1 cellular context compared by ENCODE assay signal in the genomic region with DNA sequence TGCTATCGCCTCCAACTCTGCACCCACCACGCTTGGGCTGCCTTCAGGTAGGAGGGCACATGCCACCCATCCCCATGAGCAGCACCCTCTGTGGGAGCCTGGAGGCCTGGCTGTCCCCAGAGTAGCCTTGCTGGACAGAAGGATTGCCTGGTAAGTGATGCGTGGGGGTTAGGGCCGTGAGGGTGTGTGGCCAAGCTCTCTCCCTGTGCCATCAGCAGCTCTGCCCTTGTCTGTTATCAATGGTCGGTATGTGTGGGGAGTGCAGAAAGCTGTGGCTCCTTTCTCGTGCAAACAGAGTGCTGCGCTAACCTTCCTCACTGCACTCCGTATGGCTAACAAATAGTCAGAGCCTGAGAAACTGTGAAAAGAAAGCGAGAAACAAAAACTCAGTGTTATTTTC.
TF ChIP-seq lines count a peak whose summit lies in the region.

No MANE protein-coding gene starts in this region.

TF ChIP-seq in GM23338, 12 proteins besides CTCF, POLR2A, EP300 and RAD21 (continued from another document):
- TF ChIP-seq, protein P1, sequence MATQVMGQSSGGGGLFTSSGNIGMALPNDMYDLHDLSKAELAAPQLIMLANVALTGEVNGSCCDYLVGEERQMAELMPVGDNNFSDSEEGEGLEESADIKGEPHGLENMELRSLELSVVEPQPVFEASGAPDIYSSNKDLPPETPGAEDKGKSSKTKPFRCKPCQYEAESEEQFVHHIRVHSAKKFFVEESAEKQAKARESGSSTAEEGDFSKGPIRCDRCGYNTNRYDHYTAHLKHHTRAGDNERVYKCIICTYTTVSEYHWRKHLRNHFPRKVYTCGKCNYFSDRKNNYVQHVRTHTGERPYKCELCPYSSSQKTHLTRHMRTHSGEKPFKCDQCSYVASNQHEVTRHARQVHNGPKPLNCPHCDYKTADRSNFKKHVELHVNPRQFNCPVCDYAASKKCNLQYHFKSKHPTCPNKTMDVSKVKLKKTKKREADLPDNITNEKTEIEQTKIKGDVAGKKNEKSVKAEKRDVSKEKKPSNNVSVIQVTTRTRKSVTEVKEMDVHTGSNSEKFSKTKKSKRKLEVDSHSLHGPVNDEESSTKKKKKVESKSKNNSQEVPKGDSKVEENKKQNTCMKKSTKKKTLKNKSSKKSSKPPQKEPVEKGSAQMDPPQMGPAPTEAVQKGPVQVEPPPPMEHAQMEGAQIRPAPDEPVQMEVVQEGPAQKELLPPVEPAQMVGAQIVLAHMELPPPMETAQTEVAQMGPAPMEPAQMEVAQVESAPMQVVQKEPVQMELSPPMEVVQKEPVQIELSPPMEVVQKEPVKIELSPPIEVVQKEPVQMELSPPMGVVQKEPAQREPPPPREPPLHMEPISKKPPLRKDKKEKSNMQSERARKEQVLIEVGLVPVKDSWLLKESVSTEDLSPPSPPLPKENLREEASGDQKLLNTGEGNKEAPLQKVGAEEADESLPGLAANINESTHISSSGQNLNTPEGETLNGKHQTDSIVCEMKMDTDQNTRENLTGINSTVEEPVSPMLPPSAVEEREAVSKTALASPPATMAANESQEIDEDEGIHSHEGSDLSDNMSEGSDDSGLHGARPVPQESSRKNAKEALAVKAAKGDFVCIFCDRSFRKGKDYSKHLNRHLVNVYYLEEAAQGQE (IDR thresholded peaks at IDR 0.05; ENCODE audit: unreplicated experiment), result no peak
- TF ChIP-seq EZH2 (IDR thresholded peaks at IDR 0.05; ENCODE audit: low read depth, unreplicated experiment) (no peak), POLR2AphosphoS5 (IDR thresholded peaks at IDR 0.05; ENCODE audit: low read depth) (no peak), EZH2phosphoT487 (IDR thresholded peaks at IDR 0.05; ENCODE audit: unreplicated experiment) (no peak), NANOG (IDR thresholded peaks at IDR 0.05; ENCODE audit: borderline replicate concordance) (no peak), ZNF331 (CRISPR knock-in tag; IDR thresholded peaks at IDR 0.05; ENCODE audit: low read depth) (no peak), JUNB (IDR thresholded peaks at IDR 0.05; ENCODE audit: unreplicated experiment) (no peak), CREB1 (CRISPR knock-in tag; IDR thresholded peaks at IDR 0.05; ENCODE audit: low read depth) (no peak), STAT1 (IDR thresholded peaks at IDR 0.05; ENCODE audit: unreplicated experiment) (no peak)
- TF ChIP-seq, protein P2, sequence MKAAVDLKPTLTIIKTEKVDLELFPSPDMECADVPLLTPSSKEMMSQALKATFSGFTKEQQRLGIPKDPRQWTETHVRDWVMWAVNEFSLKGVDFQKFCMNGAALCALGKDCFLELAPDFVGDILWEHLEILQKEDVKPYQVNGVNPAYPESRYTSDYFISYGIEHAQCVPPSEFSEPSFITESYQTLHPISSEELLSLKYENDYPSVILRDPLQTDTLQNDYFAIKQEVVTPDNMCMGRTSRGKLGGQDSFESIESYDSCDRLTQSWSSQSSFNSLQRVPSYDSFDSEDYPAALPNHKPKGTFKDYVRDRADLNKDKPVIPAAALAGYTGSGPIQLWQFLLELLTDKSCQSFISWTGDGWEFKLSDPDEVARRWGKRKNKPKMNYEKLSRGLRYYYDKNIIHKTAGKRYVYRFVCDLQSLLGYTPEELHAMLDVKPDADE (IDR thresholded peaks at IDR 0.05), result no peak
